Comparison of ENCODE assay signal across 16 cellular contexts in the genomic region with DNA sequence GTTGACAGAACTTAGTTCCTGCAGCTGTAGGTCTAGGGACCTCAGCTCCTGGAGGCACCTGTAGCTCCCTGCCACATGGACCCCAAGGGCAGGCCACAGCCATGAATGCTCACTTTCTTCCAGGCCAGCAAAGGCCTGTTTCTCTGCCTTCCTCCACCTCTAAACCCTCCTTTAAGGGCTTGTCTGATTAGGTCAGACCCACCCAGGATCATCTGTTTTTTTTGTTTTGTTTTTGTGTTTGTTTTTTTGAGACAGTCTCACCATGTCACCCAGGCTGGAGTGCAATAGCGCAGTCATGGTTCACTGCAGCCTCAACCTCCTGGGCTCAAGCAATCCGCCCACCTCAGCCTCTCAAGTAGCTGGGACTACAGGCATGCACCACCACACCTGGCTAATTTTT. TPM values are rescaled to one million over a fixed set of nuclear protein-coding genes. Genes with fewer than 3 reads are reported as not detected.
A peak's percentile ranks its signal among the peaks of the same experiment; 100 is the strongest.
DNase-seq lines count a peak whose midpoint lies in the region; TF ChIP-seq lines count a peak whose summit lies in the region.
"Had no signal": no experiment of that assay in that cellular context is flagged by ENCODE, and none has a peak within 500 bp of the region (broad histone marks: within the 10 kb centered on the region; RNA-seq: fewer than 3 reads in every experiment).

No MANE protein-coding gene starts in this region.

- no TSS peak for BruUV-seq in A673 (replicated peaks; lab: Mats Ljungman, UMichigan)

- peak overlapping the region; percentile 60 for H3K27ac ChIP-seq in A673 (ENCODE audit: low read depth, low read length, poor library complexity, severe bottlenecking)
- H3K27ac ChIP-seq in SK-N-MC, result 0 out of 2 replicates have a peak overlapping the region, but pooled peaks have one; percentile 85
- no peak overlapping the region for H3K27ac ChIP-seq in CD8-positive, alpha-beta memory T cell (ENCODE audit: low read depth, low read length)

- peak overlapping the region; percentile 27 for H3K27ac Mint-ChIP-seq in neural crest cell (ENCODE audit: unreplicated experiment)
- H3K27ac Mint-ChIP-seq in CD8-positive, alpha-beta memory T cell, result no peak overlapping the region
- H3K27ac Mint-ChIP-seq: CD4-positive, alpha-beta memory T cell had no signal

- H3K4me1 Mint-ChIP-seq in neural crest cell, result no peaks in the 10 kb centered on the region
- no peaks in the 10 kb centered on the region for H3K4me1 Mint-ChIP-seq in CD8-positive, alpha-beta memory T cell
- H3K4me1 Mint-ChIP-seq: CD4-positive, alpha-beta memory T cell had no signal

- H3K36me3 ChIP-seq in A673 (ENCODE audit: insufficient read depth, low read length, poor library complexity, severe bottlenecking) (no peaks in the 10 kb centered on the region), SK-N-MC (ENCODE audit: insufficient read depth, low read length) (no peaks in the 10 kb centered on the region)
- H3K36me3 ChIP-seq in CD8-positive, alpha-beta memory T cell (ENCODE audit: insufficient read depth, low read length), result no peaks in the 10 kb centered on the region
- H3K36me3 ChIP-seq: HAP-1 had no signal

- no peak overlapping the region for H3K9ac ChIP-seq in SK-N-MC (ENCODE audit: insufficient read length)

- H3K4me3 ChIP-seq in A673 (ENCODE audit: low read depth, low read length, poor library complexity, severe bottlenecking) (no peak overlapping the region), SK-N-MC (no peak overlapping the region)
- H3K4me3 ChIP-seq in CD8-positive, alpha-beta memory T cell (ENCODE audit: low read length), result no peak overlapping the region
- H3K4me3 ChIP-seq: A549, HAP-1 had no signal

- no peak for DNase-seq in A673 (ENCODE audit: low spot score)
- DNase-seq in SK-N-MC (ENCODE audit: low read depth, low spot score), result no peak
- no peak for DNase-seq in neural crest cell (ENCODE audit: low read depth, low spot score)
- no peak for DNase-seq in stimulated activated CD4-positive, alpha-beta T cell treated with anti-CD3 and anti-CD28 coated beads, Interleukin-4, amount 100 ng/mL, for 24 hours
- no peak for DNase-seq in NOMO-1 treated with dmso at 0.1 percent for 144 hours (lab: John Stamatoyannopoulos, UW; ENCODE audit: unreplicated experiment)
- DNase-seq in CD8-positive, alpha-beta memory T cell, result no peak
- DNase-seq: 8988T, C1 segment of cervical spinal cord, DMS153, DMS79 treated with DMSO at 0.1 percent for 48 hours, GF-D8, GOT3 had no signal

- CTCF ChIA-PET in A673 (lab: Charles Lee), result interaction anchor here (0.7 kb wide), 1 partner anchor 22 kb away, joined by 3 read pairs; no protein-coding TSS in a partner anchor
- CTCF ChIA-PET in CD8-positive, alpha-beta memory T cell (lab: Charles Lee), result interaction anchor here (2.2 to 4.2 kb wide), 2 partner anchors 11 to 34 kb away, joined by 4 to 28 read pairs; a partner anchor contains a TSS

- no peaks in the 10 kb centered on the region for H3K27me3 Mint-ChIP-seq in neural crest cell (ENCODE audit: low read depth)
- peaks cover 4 to 20% of the 10 kb centered on the region in 2 donors for H3K27me3 Mint-ChIP-seq in CD8-positive, alpha-beta memory T cell

- no peaks in the 10 kb centered on the region for H3K9me3 ChIP-seq in A673 (ENCODE audit: low read depth, low read length, poor library complexity, severe bottlenecking)
- no peaks in the 10 kb centered on the region for H3K9me3 ChIP-seq in SK-N-MC (ENCODE audit: low read depth, low read length)
- no peaks in the 10 kb centered on the region for H3K9me3 ChIP-seq in CD8-positive, alpha-beta memory T cell (ENCODE audit: low read length)
- H3K9me3 ChIP-seq: A549, Caco-2, HAP-1 had no signal

- POLR2A ChIA-PET in A673 (lab: Charles Lee; ENCODE audit: low non-redundant PET), result no interaction called here
- POLR2A ChIA-PET in CD8-positive, alpha-beta memory T cell (lab: Charles Lee), result no interaction called here

- H3K9me3 Mint-ChIP-seq in neural crest cell, result no peaks in the 10 kb centered on the region
- H3K9me3 Mint-ChIP-seq in CD8-positive, alpha-beta memory T cell, result no peaks in the 10 kb centered on the region
- H3K9me3 Mint-ChIP-seq: CD4-positive, alpha-beta memory T cell had no signal

- intact Hi-C loops in A673 (cut with micrococcal nuclease; ENCODE audit: unreplicated experiment), result no loop called here

- H3K27me3 ChIP-seq in A673 (replicated peaks; ENCODE audit: insufficient read depth, low read depth, low read length, poor library complexity), result no peaks in the 10 kb centered on the region
- H3K27me3 ChIP-seq in CD8-positive, alpha-beta memory T cell (ENCODE audit: insufficient read depth, low read length, poor library complexity, severe bottlenecking), result no peaks in the 10 kb centered on the region

- no peak overlapping the region for H3K4me3 Mint-ChIP-seq in neural crest cell
- no peak overlapping the region for H3K4me3 Mint-ChIP-seq in CD8-positive, alpha-beta memory T cell
- H3K4me3 Mint-ChIP-seq: CD4-positive, alpha-beta memory T cell had no signal

- no peaks in the 10 kb centered on the region for H3K36me3 Mint-ChIP-seq in neural crest cell (ENCODE audit: low read depth)
- no peaks in the 10 kb centered on the region for H3K36me3 Mint-ChIP-seq in CD8-positive, alpha-beta memory T cell
- H3K36me3 Mint-ChIP-seq: CD4-positive, alpha-beta memory T cell had no signal

- TF ChIP-seq CTCF in A673 (conservative IDR thresholded peaks at IDR 0.05; ENCODE audit: low read depth, low read length) (no peak), neural crest cell (conservative IDR thresholded peaks at IDR 0.05) (no peak)

- H3K4me1 ChIP-seq in A673 (ENCODE audit: insufficient read depth, low read length, poor library complexity, severe bottlenecking), result peaks cover 28% of the 10 kb centered on the region
- no peaks in the 10 kb centered on the region for H3K4me1 ChIP-seq in CD8-positive, alpha-beta memory T cell (ENCODE audit: insufficient read depth, low read length)

RNA-seq across cellular contexts. Expression of a gene that starts 11.5 kb away (rescaled TPM):
- total RNA-seq in A673 (2021), result 28.4 and 35.2 TPM in 2 replicates
- total RNA-seq in neural crest cell, result 7.3 and 9.0 TPM in 2 replicates
- 10 to 100 TPM; 23.3 to 25.0 TPM for total RNA-seq in CD8-positive, alpha-beta memory T cell
- 29.3 TPM for polyA plus RNA-seq in CD8-positive, alpha-beta memory T cell

RNA-seq across cellular contexts. Expression of a gene that starts 52.0 kb away (rescaled TPM):
- total RNA-seq in A673 (2021), result 24.7 and 28.1 TPM in 2 replicates
- 9.5 and 9.8 TPM in 2 replicates for total RNA-seq in neural crest cell
- total RNA-seq in CD8-positive, alpha-beta memory T cell, result 1 to 10 TPM; 5.5 to 5.6 TPM
- polyA plus RNA-seq in CD8-positive, alpha-beta memory T cell, result 0.72 TPM
